In genomic region chr4:146105464-146105863, GRCh38 we compare ENCODE assay signal across 10 cellular contexts.
DNase-seq lines count a peak whose midpoint lies in the region; ATAC-seq lines count a peak whose summit lies in the region.
"Had no signal": no experiment of that assay in that cellular context is flagged by ENCODE, and none has a peak within 500 bp of the region (broad histone marks: within the 10 kb centered on the region; RNA-seq: fewer than 3 reads in every experiment).

No MANE protein-coding gene starts in this region.

- H3K9ac ChIP-seq in adipocyte (ENCODE audit: low read length) = peak overlapping the region; percentile 76

- no peaks in the 10 kb centered on the region for H3K27me3 ChIP-seq in adipocyte (replicated peaks; ENCODE audit: control insufficient read depth, insufficient read depth, low read length)

- no peak overlapping the region for H3K4me3 ChIP-seq in adipocyte (ENCODE audit: low read length)

- peak; percentile 58 for ATAC-seq in GM18502 (IDR thresholded peaks at IDR 0.05; ENCODE audit: poor library complexity, unreplicated experiment)
- ATAC-seq in GM21423 (IDR thresholded peaks at IDR 0.05; ENCODE audit: unreplicated experiment) = peak; percentile 27
- peak; percentile 50 for ATAC-seq in HG03175 (IDR thresholded peaks at IDR 0.05; ENCODE audit: unreplicated experiment)

- H3K4me1 ChIP-seq in adipocyte (ENCODE audit: control insufficient read depth, insufficient read depth, low read length) = peaks cover 39% of the 10 kb centered on the region

- no peaks in the 10 kb centered on the region for H3K36me3 ChIP-seq in adipocyte (ENCODE audit: control insufficient read depth, insufficient read depth, low read length, severe bottlenecking)

- DNase-seq in adipocyte (ENCODE audit: low read depth) (peak; percentile 58), middle frontal gyrus (ENCODE audit: extremely low spot score, low spot score) (no peak), NCI-H69 (lab: John Stamatoyannopoulos, UW) (no peak), GM19240 (ENCODE audit: insufficient read length, low spot score) (no peak)
- DNase-seq in activated CD4-positive, CD25-positive, alpha-beta regulatory T cell treated with anti-CD3 and anti-CD28 coated beads, Interleukin-2, amount 50 U/mL, for 72 hours = no peak
- DNase-seq: CD4-positive, alpha-beta memory T cell; NCI-H1105 treated with DMSO at 0.1 percent for 48 hours had no signal

- H3K9me3 ChIP-seq in adipocyte (ENCODE audit: control insufficient read depth, low read length) = peaks cover 1% of the 10 kb centered on the region
